ENCODE assay signal across 8 cellular contexts in the genomic region with DNA sequence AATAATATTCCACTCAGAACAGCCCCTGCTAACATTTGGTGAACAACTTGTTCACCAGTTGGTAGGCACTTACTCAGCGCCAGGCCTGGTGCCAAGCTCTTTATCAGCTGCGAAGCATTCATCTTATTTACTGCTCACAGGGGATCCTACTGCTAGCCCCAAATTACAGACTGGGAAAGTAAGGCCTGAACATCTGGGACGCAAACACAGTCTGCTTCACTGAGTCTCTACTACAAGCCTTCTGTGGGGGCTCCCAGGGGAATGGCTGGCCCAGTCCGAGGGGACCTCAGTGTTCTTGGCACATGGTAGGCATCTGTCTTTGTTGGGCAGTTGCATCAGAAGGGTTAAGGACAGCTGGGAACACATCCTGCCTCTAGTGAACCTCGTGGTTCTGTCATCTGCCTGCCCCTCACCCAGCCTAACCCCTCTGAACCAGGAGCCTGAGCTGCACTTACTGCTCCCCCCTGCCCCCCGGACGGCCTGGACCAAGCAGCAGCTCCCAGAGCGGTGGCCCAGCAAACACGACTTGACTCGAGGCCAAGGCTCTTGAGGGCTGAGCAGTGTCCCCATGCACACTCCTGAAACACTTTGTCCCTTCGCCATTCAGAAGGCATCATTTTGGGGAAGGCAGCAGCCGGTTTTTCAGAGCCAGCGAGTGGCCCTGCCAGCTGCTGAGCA. TPM values are rescaled to one million over a fixed set of nuclear protein-coding genes. Genes with fewer than 3 reads are reported as not detected.
DNase-seq lines count a peak whose midpoint lies in the region; ATAC-seq and TF ChIP-seq lines count a peak whose summit lies in the region.

A gene (plus strand): TSS at position 602 of the 678 bp plus-strand sequence. CDS start 1,342 bp downstream, outside the sequence.

- H3K4me1 Mint-ChIP-seq in endothelial cell (ENCODE audit: unreplicated experiment) (peaks cover 6% of the 10 kb centered on the region), T-helper 17 cell (peaks cover 3% of the 10 kb centered on the region)

- H3K36me3 Mint-ChIP-seq in endothelial cell (ENCODE audit: low read depth, unreplicated experiment) = peaks cover 9% of the 10 kb centered on the region
- peaks cover 2% of the 10 kb centered on the region for H3K36me3 Mint-ChIP-seq in T-helper 17 cell (ENCODE audit: low read depth)

- no peak for TF ChIP-seq CTCF in BE2C (IDR thresholded peaks at IDR 0.05; ENCODE audit: low read depth, low read length)
- no peak for TF ChIP-seq CTCF in endothelial cell (IDR thresholded peaks at IDR 0.05; ENCODE audit: unreplicated experiment)
- TF ChIP-seq CTCF in upper lobe of right lung (IDR thresholded peaks at IDR 0.05) = no peak

- H3K27ac Mint-ChIP-seq in endothelial cell (ENCODE audit: unreplicated experiment) (peak within 1 kb of the TSS; percentile 72), T-helper 17 cell (no peak within 1 kb of the TSS)

- peak; percentile 39 for DNase-seq in BE2C
- DNase-seq in NCI-H524 (lab: John Stamatoyannopoulos, UW) = peak; percentile 70 to 76
- no peak for DNase-seq in endothelial cell (ENCODE audit: low spot score)
- peak; percentile 44 for DNase-seq in middle frontal gyrus (ENCODE audit: extremely low spot score, low spot score)
- DNase-seq in upper lobe of right lung = peak; percentile 87
- no peak for DNase-seq in T-helper 17 cell
- DNase-seq in stimulated activated CD8-positive, alpha-beta memory T cell treated with anti-CD3 and anti-CD28 coated beads, Interleukin-4, amount 100 ng/mL, for 48 hours = no peak

- H3K36me3 ChIP-seq in BE2C (peaks cover 18% of the 10 kb centered on the region), upper lobe of right lung (peaks cover 15% of the 10 kb centered on the region)

- H3K4me1 ChIP-seq in BE2C (peaks cover 6% of the 10 kb centered on the region), upper lobe of right lung (peaks cover 48% of the 10 kb centered on the region)

- H3K4me3 ChIP-seq in BE2C (ENCODE audit: low read depth, low read length) (no peak within 1 kb of the TSS), upper lobe of right lung (peak within 1 kb of the TSS; percentile 59)

- ATAC-seq in upper lobe of right lung (peak; percentile 44), GM21576 (IDR thresholded peaks at IDR 0.05; ENCODE audit: unreplicated experiment) (no peak), T-helper 17 cell (no peak)

- no peaks in the 10 kb centered on the region for H3K9me3 Mint-ChIP-seq in endothelial cell (ENCODE audit: unreplicated experiment)

- no peaks in the 10 kb centered on the region for H3K9me3 ChIP-seq in BE2C
- H3K9me3 ChIP-seq in upper lobe of right lung = no peaks in the 10 kb centered on the region
- no peaks in the 10 kb centered on the region for H3K9me3 ChIP-seq in T-helper 17 cell (ENCODE audit: control insufficient read depth, low read length, poor library complexity, severe bottlenecking)

- H3K27me3 ChIP-seq in BE2C = no peaks in the 10 kb centered on the region
- H3K27me3 ChIP-seq in upper lobe of right lung = no peaks in the 10 kb centered on the region

- peak within 1 kb of the TSS; percentile 88 for H3K27ac ChIP-seq in upper lobe of right lung

- H3K4me3 Mint-ChIP-seq in endothelial cell (ENCODE audit: unreplicated experiment) (peak within 1 kb of the TSS; percentile 85), T-helper 17 cell (no peak within 1 kb of the TSS)

- intact Hi-C loops in upper lobe of right lung (cut with DNase I) = no loop called here

- peaks cover 5% of the 10 kb centered on the region for H3K27me3 Mint-ChIP-seq in endothelial cell (ENCODE audit: unreplicated experiment)
- no peaks in the 10 kb centered on the region for H3K27me3 Mint-ChIP-seq in T-helper 17 cell

RNA-seq across cellular contexts. Expression of the gene that starts here (rescaled TPM):
- 1.5 TPM for polyA plus RNA-seq in BE2C (2012; ENCODE audit: insufficient read depth, insufficient read length, low read depth)
- total RNA-seq in endothelial cell (ENCODE audit: unreplicated experiment) (10.3 TPM), upper lobe of right lung (46.5 TPM), T-helper 17 cell (under 1 TPM in 1 of 2 donors, not detected in 1; 0.45 TPM)

Comparison
In these comparisons a context has a peak if more than half of its experiments do, and no peak if none do; other contexts are left out.
1. DNase-seq: peak in BE2C (single experiment), NCI-H524 (2 of 2), middle frontal gyrus (single experiment) and upper lobe of right lung (single experiment); none in endothelial cell (single experiment), T-helper 17 cell (0 of 3) and stimulated activated CD8-positive, alpha-beta memory T cell treated with anti-CD3 and anti-CD28 coated beads, Interleukin-4, amount 100 ng/mL, for 48 hours (single experiment).